ENCODE assay signal across 8 cellular contexts in the genomic region with DNA sequence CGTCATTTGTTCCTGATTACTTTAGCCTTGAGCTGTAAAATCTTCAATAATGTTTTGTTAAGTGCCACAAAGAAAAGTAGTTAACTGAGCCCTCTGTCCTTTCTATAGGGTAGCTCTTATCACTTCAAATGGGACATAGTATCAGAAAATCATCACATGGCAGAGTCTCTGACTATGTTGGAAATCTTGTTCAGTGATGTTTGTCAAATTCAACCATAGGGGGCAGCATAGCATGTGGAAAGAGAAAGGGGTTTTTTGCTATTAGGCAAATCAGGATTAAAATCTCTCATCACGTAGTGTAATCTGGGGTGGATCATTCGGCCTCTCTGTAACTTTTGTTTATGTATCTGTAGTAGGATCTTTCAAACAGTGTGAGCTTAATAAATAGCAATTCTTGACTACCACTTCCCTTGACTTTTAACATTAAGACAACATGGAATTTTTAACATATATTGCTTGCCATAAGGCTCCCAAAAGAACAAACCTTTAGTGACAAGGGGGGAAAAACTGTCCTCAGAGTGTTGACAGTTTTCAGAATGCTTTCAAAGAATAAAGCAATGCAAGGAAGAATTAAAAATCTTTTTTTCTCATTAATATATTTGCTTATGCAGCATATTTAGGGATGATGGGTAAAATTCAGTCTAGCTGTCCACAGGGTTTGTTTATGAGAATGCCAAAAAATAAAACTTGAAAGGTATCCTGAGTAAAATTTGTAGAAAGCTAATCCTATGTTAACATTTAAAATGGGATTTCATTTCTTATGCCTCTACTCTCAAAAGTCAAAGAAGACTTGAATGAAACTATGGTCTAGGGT.
DNase-seq lines count a peak whose midpoint lies in the region; ATAC-seq and TF ChIP-seq lines count a peak whose summit lies in the region.

No MANE protein-coding gene starts in this region.

- H3K9me3 Mint-ChIP-seq in H9 = no peaks in the 10 kb centered on the region

- no peak overlapping the region for H3K9ac ChIP-seq in H9 (ENCODE audit: extremely low read depth, insufficient read length, low read length)

- intact Hi-C loops in esophagus muscularis mucosa (cut with DNase I) = no loop called here

- no peak overlapping the region for H4K8ac ChIP-seq in H9 (replicated peaks; ENCODE audit: insufficient read length, low read depth, low read length)

- no peak overlapping the region for H3K18ac ChIP-seq in H9 (ENCODE audit: insufficient read length, low read depth, low read length)

- H2BK12ac ChIP-seq in H9 (ENCODE audit: insufficient read length, low read depth, low read length) = no peak overlapping the region

- H3K79me1 ChIP-seq in H9 (ENCODE audit: insufficient read depth, low read depth, low read length, poor library complexity, severe bottlenecking) = no peaks in the 10 kb centered on the region

- no peak overlapping the region for H4K5ac ChIP-seq in H9 (ENCODE audit: insufficient read length, low read depth, low read length)

- TF ChIP-seq EP300 in esophagus muscularis mucosa (IDR thresholded peaks at IDR 0.05) = no peak

- TF ChIP-seq POLR2A in esophagus muscularis mucosa (IDR thresholded peaks at IDR 0.05; ENCODE audit: low read depth) = no peak

- no peak overlapping the region for H3K23ac ChIP-seq in H9 (ENCODE audit: insufficient read length, low read depth, low read length)

- no peaks in the 10 kb centered on the region for H3K27me3 Mint-ChIP-seq in H9 (ENCODE audit: low read depth)

- no CpG with 5 or more reads among the region's 3 CpGs for WGBS in H9 (ENCODE audit: extremely low coverage, insufficient read length, low lambda C conversion rate)
- 67% methylated on average over 3 of the region's 3 CpGs for WGBS in esophagus muscularis mucosa

- H3K27ac Mint-ChIP-seq in H9 = no peak overlapping the region

- H2BK20ac ChIP-seq in H9 (ENCODE audit: low read depth, low read length, poor library complexity, severe bottlenecking) = no peak overlapping the region

- H3K36me3 ChIP-seq in esophagus muscularis mucosa (peaks cover 0 to 5% (median 0%) of the 10 kb centered on the region in 4 donors), osteoblast (ENCODE audit: insufficient read depth, low read length) (no peaks in the 10 kb centered on the region)

- H4K20me1 ChIP-seq in H9 (ENCODE audit: control insufficient read depth, insufficient read depth, insufficient read length) (no peaks in the 10 kb centered on the region), osteoblast (ENCODE audit: insufficient read depth, low read length) (no peaks in the 10 kb centered on the region)

- peaks cover 4% of the 10 kb centered on the region in 2 experiments; a peak in 3 of 4 replicates for H3K4me1 Mint-ChIP-seq in H9

- no peak overlapping the region for H3K56ac ChIP-seq in H9 (ENCODE audit: insufficient read length, low read depth, low read length)

- H3K27me3 ChIP-seq in H9 (ENCODE audit: insufficient read depth, low read length) = no peaks in the 10 kb centered on the region
- no peaks in the 10 kb centered on the region for H3K27me3 ChIP-seq in esophagus muscularis mucosa
- H3K27me3 ChIP-seq in osteoblast (ENCODE audit: insufficient read depth, low read length) = no peaks in the 10 kb centered on the region

- no peaks in the 10 kb centered on the region for H3K79me2 ChIP-seq in H9 (ENCODE audit: insufficient read depth, low read length)
- H3K79me2 ChIP-seq in osteoblast (ENCODE audit: insufficient read depth, low read length) = peaks cover 8% of the 10 kb centered on the region

- ATAC-seq in HG03159 (IDR thresholded peaks at IDR 0.05; ENCODE audit: unreplicated experiment) (no peak), HG03460 (IDR thresholded peaks at IDR 0.05; ENCODE audit: unreplicated experiment) (no peak)

- H3K27ac ChIP-seq in H9 (ENCODE audit: insufficient read length, low read depth, low read length) = no peak overlapping the region
- H3K27ac ChIP-seq in esophagus muscularis mucosa (replicated peaks in 1 of 4) = no peak overlapping the region
- H3K27ac ChIP-seq in osteoblast (ENCODE audit: low read depth, low read length) = no peak overlapping the region

- H2AFZ ChIP-seq in H9 (ENCODE audit: low read length) (no peak overlapping the region), osteoblast (ENCODE audit: low read length) (no peak overlapping the region)

- no peak overlapping the region for H3K4me3 ChIP-seq in esophagus muscularis mucosa
- H3K4me3 ChIP-seq in osteoblast (ENCODE audit: insufficient read depth, low read length) = no peak overlapping the region

- TF ChIP-seq CTCF in H9 (conservative IDR thresholded peaks at IDR 0.05) = peak; percentile 87
- TF ChIP-seq CTCF in esophagus muscularis mucosa (IDR thresholded peaks at IDR 0.05) = peak in 2 of 3 experiments; percentile 31 to 49
- TF ChIP-seq CTCF in osteoblast (IDR thresholded peaks at IDR 0.05; ENCODE audit: extremely low read depth, low read depth, low read length) = peak; percentile 74

- H2BK15ac ChIP-seq in H9 (ENCODE audit: low read depth, low read length) = no peak overlapping the region

- H3T11ph ChIP-seq in H9 (ENCODE audit: low read length) = no peak overlapping the region

- H3K36me3 Mint-ChIP-seq in H9 (ENCODE audit: insufficient read depth in 1 of 3, low read depth in 3 of 3) = peaks cover 0 to 4% (median 0%) of the 10 kb centered on the region in 3 experiments; a peak in 1 of 7 replicates

- no peak overlapping the region for H3K4me3 Mint-ChIP-seq in H9

- DNase-seq in NCI-H345 (lab: John Stamatoyannopoulos, UW) (peak; percentile 8), NCI-H345 treated with DMSO at 0.1 percent for 48 hours (lab: John Stamatoyannopoulos, UW; ENCODE audit: unreplicated experiment) (no peak), H9 (no peak), RKO (ENCODE audit: low spot score) (peak; percentile 36), esophagus muscularis mucosa (ENCODE audit: extremely low spot score) (no peak), osteoblast (ENCODE audit: insufficient read length, low spot score, missing footprints) (no peak)

- no peak overlapping the region for H2BK120ac ChIP-seq in H9 (ENCODE audit: low read depth, low read length, poor library complexity, severe bottlenecking)

- H3K9me3 ChIP-seq in H9 (ENCODE audit: control insufficient read depth, low read depth, low read length) = no peaks in the 10 kb centered on the region
- no peaks in the 10 kb centered on the region for H3K9me3 ChIP-seq in esophagus muscularis mucosa
- no peaks in the 10 kb centered on the region for H3K9me3 ChIP-seq in osteoblast (ENCODE audit: low read depth, low read length)

- no peak overlapping the region for H4K91ac ChIP-seq in H9 (ENCODE audit: insufficient read length, low read depth, low read length)

- H3K4me2 ChIP-seq in H9 (ENCODE audit: insufficient read depth, insufficient read length, low read length) (no peak overlapping the region), osteoblast (ENCODE audit: insufficient read depth, low read length) (no peak overlapping the region)

- H2AK5ac ChIP-seq in H9 (ENCODE audit: insufficient read length, low read length) = no peak overlapping the region

- H3K4me1 ChIP-seq in H9 (ENCODE audit: insufficient read depth, low read length) = no peaks in the 10 kb centered on the region
- H3K4me1 ChIP-seq in esophagus muscularis mucosa = no peaks in the 10 kb centered on the region
- H3K4me1 ChIP-seq in osteoblast (ENCODE audit: insufficient read depth, low read length) = no peaks in the 10 kb centered on the region

- H3K4ac ChIP-seq in H9 (ENCODE audit: low read depth, low read length) = no peak overlapping the region

- no peaks in the 10 kb centered on the region for H3K23me2 ChIP-seq in H9 (ENCODE audit: insufficient read length, low read depth, low read length, poor library complexity, severe bottlenecking)

- H2BK5ac ChIP-seq in H9 (ENCODE audit: insufficient read length, low read length) = no peak overlapping the region

- H3K14ac ChIP-seq in H9 (ENCODE audit: insufficient read depth, low read length) = no peak overlapping the region

Comparison
In these comparisons a context has a peak if more than half of its experiments do, and no peak if none do; other contexts are left out.
1. DNase-seq: peak in NCI-H345 (single experiment) and RKO (single experiment); none in NCI-H345 treated with DMSO at 0.1 percent for 48 hours (single experiment), H9 (single experiment), esophagus muscularis mucosa (single experiment) and osteoblast (single experiment).
2. Peak in every context shown above with its lines, with median percentiles within 50 percentile points of each other: CTCF ChIP-seq.